ENCODE assay signal across 1 cellular context in genomic region chr2:46547223-46548102, GRCh38.
TF ChIP-seq lines count a peak whose summit lies in the region.

No MANE protein-coding gene starts in this region.

TF ChIP-seq in HepG2, 621 proteins besides CTCF, POLR2A, EP300 and RAD21 (continued from another document and continues in another):
- 0 out of 2 replicates have a peak, but pooled peaks have one; percentile 42 for TF ChIP-seq ZNF280D (CRISPR knock-in tag; IDR thresholded peaks at IDR 0.05)
- TF ChIP-seq NFAT5 (CRISPR knock-in tag; IDR thresholded peaks at IDR 0.05), result no peak
- TF ChIP-seq MYNN (CRISPR knock-in tag; IDR thresholded peaks at IDR 0.05; ENCODE audit: low read depth), result 0 out of 2 replicates have a peak, but pooled peaks have one; percentile 58
- TF ChIP-seq ZNF780A (CRISPR knock-in tag; IDR thresholded peaks at IDR 0.05), result 0 out of 2 replicates have a peak, but pooled peaks have one; percentile 57
- no peak for TF ChIP-seq ZNF3 (CRISPR knock-in tag; IDR thresholded peaks at IDR 0.05)
- no peak for TF ChIP-seq ZNF800 (CRISPR knock-in tag; IDR thresholded peaks at IDR 0.05)
- 0 out of 2 replicates have a peak, but pooled peaks have one; percentile 28 for TF ChIP-seq ZNF629 (CRISPR knock-in tag; conservative IDR thresholded peaks at IDR 0.05)
- peak; percentile 51; the same call in 1 of the 2 replicates for TF ChIP-seq ZNF574 (CRISPR knock-in tag; IDR thresholded peaks at IDR 0.05)
- TF ChIP-seq NR1H2 (CRISPR knock-in tag; IDR thresholded peaks at IDR 0.05; ENCODE audit: borderline replicate concordance, low read depth), result peak; percentile 56; the same call in 1 of the 2 replicates
- TF ChIP-seq SMAD3 (CRISPR knock-in tag; IDR thresholded peaks at IDR 0.05), result 0 out of 2 replicates have a peak, but pooled peaks have one; percentile 59
- 0 out of 2 replicates have a peak, but pooled peaks have one; percentile 30 for TF ChIP-seq ELF3 (CRISPR knock-in tag; IDR thresholded peaks at IDR 0.05)
- TF ChIP-seq SOX6 (IDR thresholded peaks at IDR 0.05), result no peak
- peak; percentile 99 for TF ChIP-seq SOX6 (CRISPR knock-in tag; IDR thresholded peaks at IDR 0.05)
- TF ChIP-seq ZNF761 (CRISPR knock-in tag; conservative IDR thresholded peaks at IDR 0.05), result no peak
- TF ChIP-seq TBX2 (CRISPR knock-in tag; IDR thresholded peaks at IDR 0.05; ENCODE audit: borderline replicate concordance), result peak; percentile 70
- TF ChIP-seq TBX3 (IDR thresholded peaks at IDR 0.05; ENCODE audit: borderline replicate concordance), result peak; percentile 78
- TF ChIP-seq ZSCAN29 (CRISPR knock-in tag; conservative IDR thresholded peaks at IDR 0.05), result no peak
- peak; percentile 84 for TF ChIP-seq HMG20A (CRISPR knock-in tag; IDR thresholded peaks at IDR 0.05; ENCODE audit: borderline replicate concordance)
- peak; percentile 81 for TF ChIP-seq PITX1 (CRISPR knock-in tag; IDR thresholded peaks at IDR 0.05)
- TF ChIP-seq ZBTB34 (CRISPR knock-in tag; IDR thresholded peaks at IDR 0.05), result peak; percentile 47; the same call in 1 of the 2 replicates
- TF ChIP-seq ZFAT (CRISPR knock-in tag; conservative IDR thresholded peaks at IDR 0.05), result no peak
- TF ChIP-seq KLF11 (CRISPR knock-in tag; IDR thresholded peaks at IDR 0.05), result no peak
- no peak for TF ChIP-seq SCMH1 (CRISPR knock-in tag; IDR thresholded peaks at IDR 0.05; ENCODE audit: borderline replicate concordance)
- TF ChIP-seq NKX3-1 (CRISPR knock-in tag; IDR thresholded peaks at IDR 0.05), result no peak
- TF ChIP-seq ZNF251 (CRISPR knock-in tag; IDR thresholded peaks at IDR 0.05), result no peak
- TF ChIP-seq ZFP91 (CRISPR knock-in tag; IDR thresholded peaks at IDR 0.05; ENCODE audit: borderline replicate concordance), result peak; percentile 39
- TF ChIP-seq CENPX (CRISPR knock-in tag; IDR thresholded peaks at IDR 0.05), result no peak
- peak; percentile 40; the same call in 1 of the 2 replicates for TF ChIP-seq TCF7 (IDR thresholded peaks at IDR 0.05; ENCODE audit: low read depth)
- 0 out of 2 replicates have a peak, but pooled peaks have one; percentile 54 for TF ChIP-seq ZFP41 (CRISPR knock-in tag; IDR thresholded peaks at IDR 0.05; ENCODE audit: borderline replicate concordance)
- TF ChIP-seq ZNF264 (CRISPR knock-in tag; IDR thresholded peaks at IDR 0.05), result peak; percentile 64; the same call in 1 of the 2 replicates
- TF ChIP-seq SIN3A (IDR thresholded peaks at IDR 0.05; ENCODE audit: borderline replicate concordance, low read depth, low read length), result no peak
- TF ChIP-seq SP140L (CRISPR knock-in tag; IDR thresholded peaks at IDR 0.05; ENCODE audit: borderline replicate concordance), result no peak
- TF ChIP-seq RERE (CRISPR knock-in tag; IDR thresholded peaks at IDR 0.05; ENCODE audit: low read depth), result peak; percentile 80
- no peak for TF ChIP-seq SMARCE1 (IDR thresholded peaks at IDR 0.05; ENCODE audit: borderline replicate concordance)
- no peak for TF ChIP-seq ZNF17 (CRISPR knock-in tag; IDR thresholded peaks at IDR 0.05)
- TF ChIP-seq HES4 (CRISPR knock-in tag; IDR thresholded peaks at IDR 0.05; ENCODE audit: borderline replicate concordance), result no peak
- TF ChIP-seq KDM3A (CRISPR knock-in tag; IDR thresholded peaks at IDR 0.05; ENCODE audit: low read depth), result 0 out of 2 replicates have a peak, but pooled peaks have one; percentile 66
